ENCODE assay signal across 1 cellular context in the genomic region with DNA sequence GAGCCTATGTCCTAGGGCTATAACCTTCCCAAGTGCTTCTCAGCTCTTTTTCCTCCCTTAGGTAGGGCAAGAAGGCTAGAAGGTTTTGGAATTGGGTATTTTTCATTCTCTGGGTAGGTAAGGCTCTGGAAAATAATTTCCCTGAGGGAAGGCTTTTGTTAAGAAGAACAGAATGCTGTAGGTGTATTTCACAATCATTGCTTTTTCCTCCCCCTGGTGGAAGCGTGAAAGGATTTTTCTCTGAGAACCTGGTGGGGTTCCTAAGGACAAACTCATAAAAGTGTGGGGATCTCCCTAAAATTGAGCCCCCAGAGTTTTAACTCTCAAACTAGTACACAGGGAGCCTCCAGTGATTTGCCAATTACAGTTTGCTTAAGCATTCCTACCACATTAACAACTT.
TF ChIP-seq lines count a peak whose summit lies in the region.

No MANE protein-coding gene starts in this region.

TF ChIP-seq in K562, 482 proteins besides CTCF, POLR2A, EP300 and RAD21:
- TF ChIP-seq CEBPB (tag; IDR thresholded peaks at IDR 0.05) (peak; percentile 71), MXI1 (IDR thresholded peaks at IDR 0.05; ENCODE audit: low read depth, low read length) (no peak)
